In genomic region chr12:5441497-5442236, GRCh38 we compare ENCODE assay signal across 1 cellular context.
TF ChIP-seq lines count a peak whose summit lies in the region.

No MANE protein-coding gene starts in this region.

TF ChIP-seq in WTC11, 78 proteins besides CTCF, POLR2A, EP300 and RAD21 (continued from another document):
- TF ChIP-seq ATF6 (CRISPR knock-in tag; IDR thresholded peaks at IDR 0.05) (no peak), ZBTB43 (CRISPR knock-in tag; IDR thresholded peaks at IDR 0.05) (no peak), CBFB (CRISPR knock-in tag; IDR thresholded peaks at IDR 0.05; ENCODE audit: low read depth) (no peak), EMX1 (CRISPR knock-in tag; IDR thresholded peaks at IDR 0.05) (no peak), TCF7 (CRISPR knock-in tag; IDR thresholded peaks at IDR 0.05; ENCODE audit: low read depth) (no peak), GTF2I (CRISPR knock-in tag; conservative IDR thresholded peaks at IDR 0.05) (no peak), NFATC4 (CRISPR knock-in tag; IDR thresholded peaks at IDR 0.05) (no peak), ZNF423 (CRISPR knock-in tag; IDR thresholded peaks at IDR 0.05) (no peak), OVOL2 (CRISPR knock-in tag; IDR thresholded peaks at IDR 0.05; ENCODE audit: borderline replicate concordance) (no peak), SMAD3 (CRISPR knock-in tag; IDR thresholded peaks at IDR 0.05; ENCODE audit: borderline replicate concordance) (no peak), TEAD4 (CRISPR knock-in tag; IDR thresholded peaks at IDR 0.05) (no peak), ERG (CRISPR knock-in tag; IDR thresholded peaks at IDR 0.05) (no peak)
TF ChIP-seq in WTC11: peak in this region for 0.
